ENCODE assay signal across 8 cellular contexts in genomic region chr20:39050555-39050902, GRCh38.
DNase-seq lines count a peak whose midpoint lies in the region; TF ChIP-seq lines count a peak whose summit lies in the region.

No MANE protein-coding gene starts in this region.

- TF ChIP-seq CTCF in neural progenitor cell (IDR thresholded peaks at IDR 0.05) = no peak

- intact Hi-C loops in CD4-positive, alpha-beta memory T cell (cut with micrococcal nuclease) = loop anchor here (1.0 kb wide), 1 partner anchor 31 kb away; no protein-coding TSS in a partner anchor

- peak overlapping the region; percentile 86 for H3K4me2 ChIP-seq in neural progenitor cell

- no peaks in the 10 kb centered on the region for H3K9me3 Mint-ChIP-seq in CD4-positive, alpha-beta memory T cell
- no peaks in the 10 kb centered on the region for H3K9me3 Mint-ChIP-seq in neural progenitor cell

- CTCF ChIA-PET in CD4-positive, alpha-beta memory T cell (lab: Charles Lee; ENCODE audit: partially characterized antibody) = interaction anchor here (0.7 to 9.6 kb wide), 29 partner anchors 9 to 1918 kb away, joined by 3 to 348 read pairs (median 11); partner anchors contain the start of gene DHX35

- H3K4me3 ChIP-seq in CD4-positive, alpha-beta memory T cell (ENCODE audit: low read length in 2 of 2) = peak overlapping the region; percentile 73 to 74
- peak overlapping the region; percentile 59 for H3K4me3 ChIP-seq in MG63
- H3K4me3 ChIP-seq in duodenal mucosa (ENCODE audit: low read depth in 1 of 2, low read length in 2 of 2) = peak overlapping the region; percentile 95 to 99
- H3K4me3 ChIP-seq in neural progenitor cell = peak overlapping the region; percentile 60

- no peak for DNase-seq in CD4-positive, alpha-beta memory T cell
- DNase-seq in MG63 (no peak), neural progenitor cell (ENCODE audit: low spot score) (no peak), NCI-H1694 (lab: John Stamatoyannopoulos, UW) (no peak), NCI-H1048 (lab: John Stamatoyannopoulos, UW) (no peak), kidney glomerular epithelial cell (lab: John Stamatoyannopoulos, UW) (no peak)
- DNase-seq in stimulated activated CD4-positive, alpha-beta T cell treated with anti-CD3 and anti-CD28 coated beads, Interleukin-4, amount 100 ng/mL, for 4 hours = no peak

- H3K36me3 ChIP-seq in CD4-positive, alpha-beta memory T cell (ENCODE audit: insufficient read depth, low read length) = no peaks in the 10 kb centered on the region
- H3K36me3 ChIP-seq in MG63 = no peaks in the 10 kb centered on the region
- H3K36me3 ChIP-seq in duodenal mucosa (ENCODE audit: control insufficient read depth in 1 of 2, insufficient read depth in 2 of 2, low read length in 2 of 2) = no peaks in the 10 kb centered on the region
- no peaks in the 10 kb centered on the region for H3K36me3 ChIP-seq in neural progenitor cell

- no peaks in the 10 kb centered on the region for H3K27me3 ChIP-seq in CD4-positive, alpha-beta memory T cell (ENCODE audit: insufficient read depth, low read length)
- no peaks in the 10 kb centered on the region for H3K27me3 ChIP-seq in MG63
- H3K27me3 ChIP-seq in duodenal mucosa (ENCODE audit: control insufficient read depth in 1 of 2, insufficient read depth in 2 of 2, low read length in 2 of 2) = peaks cover 5 to 22% of the 10 kb centered on the region in 2 donors
- H3K27me3 ChIP-seq in neural progenitor cell = peaks cover 14% of the 10 kb centered on the region

- peaks cover 11% of the 10 kb centered on the region for H3K4me1 ChIP-seq in CD4-positive, alpha-beta memory T cell (ENCODE audit: insufficient read depth, low read length)
- H3K4me1 ChIP-seq in duodenal mucosa (ENCODE audit: control insufficient read depth in 1 of 2, insufficient read depth in 2 of 2, low read length in 2 of 2) (peaks cover 8 to 9% of the 10 kb centered on the region in 2 donors), neural progenitor cell (no peaks in the 10 kb centered on the region)

- peak overlapping the region; percentile 67 to 91 (median 75) for H3K4me3 Mint-ChIP-seq in CD4-positive, alpha-beta memory T cell
- H3K4me3 Mint-ChIP-seq in neural progenitor cell = peak overlapping the region; percentile 79

- peak overlapping the region; percentile 45 for H3K27ac ChIP-seq in CD4-positive, alpha-beta memory T cell (ENCODE audit: low read depth, low read length)
- H3K27ac ChIP-seq in duodenal mucosa (ENCODE audit: low read depth, low read length) = no peak overlapping the region
- H3K27ac ChIP-seq in neural progenitor cell = no peak overlapping the region

- no peaks in the 10 kb centered on the region for H4K20me1 ChIP-seq in neural progenitor cell (ENCODE audit: low read depth)

- H3F3A ChIP-seq in neural progenitor cell (ENCODE audit: low read depth) = no peaks in the 10 kb centered on the region

- H3K36me3 Mint-ChIP-seq in CD4-positive, alpha-beta memory T cell = no peaks in the 10 kb centered on the region
- H3K36me3 Mint-ChIP-seq in neural progenitor cell = no peaks in the 10 kb centered on the region

- H3K79me2 ChIP-seq in neural progenitor cell (ENCODE audit: low read depth) = no peaks in the 10 kb centered on the region

- H3K9me3 ChIP-seq in CD4-positive, alpha-beta memory T cell (ENCODE audit: control insufficient read depth in 1 of 2, low read length in 2 of 2) = no peaks in the 10 kb centered on the region
- no peaks in the 10 kb centered on the region for H3K9me3 ChIP-seq in MG63
- H3K9me3 ChIP-seq in duodenal mucosa (ENCODE audit: control insufficient read depth in 1 of 2, low read length in 2 of 2) = no peaks in the 10 kb centered on the region
- H3K9me3 ChIP-seq in neural progenitor cell (ENCODE audit: low read depth) = no peaks in the 10 kb centered on the region

- POLR2A ChIA-PET in CD4-positive, alpha-beta memory T cell (lab: Charles Lee; ENCODE audit: partially characterized antibody) = interaction anchor here (1.0 to 2.9 kb wide), 2 partner anchors 27 to 31 kb away, joined by 4 to 15 read pairs; no protein-coding TSS in a partner anchor

- peak overlapping the region; percentile 98 for H2AFZ ChIP-seq in neural progenitor cell (replicated peaks)

- peaks cover 6 to 12% (median 9%) of the 10 kb centered on the region in 4 donors for H3K4me1 Mint-ChIP-seq in CD4-positive, alpha-beta memory T cell
- peaks cover 9% of the 10 kb centered on the region for H3K4me1 Mint-ChIP-seq in neural progenitor cell

- H3K27ac Mint-ChIP-seq in CD4-positive, alpha-beta memory T cell = peak overlapping the region in 2 of 7 donors; percentile 32 to 62
- H3K27ac Mint-ChIP-seq in neural progenitor cell = no peak overlapping the region

- peaks cover 0 to 6% of the 10 kb centered on the region in 2 donors for H3K27me3 Mint-ChIP-seq in CD4-positive, alpha-beta memory T cell
- H3K27me3 Mint-ChIP-seq in neural progenitor cell (ENCODE audit: insufficient read depth, low read depth) = peaks cover 2% of the 10 kb centered on the region

- H3K9ac ChIP-seq in duodenal mucosa (ENCODE audit: low read depth in 1 of 2, low read length in 2 of 2) (peak overlapping the region in 1 of 2 donors; percentile 72), neural progenitor cell (no peak overlapping the region)
